10 cellular contexts compared by ENCODE assay signal in genomic region chr2:237441605-237442004, GRCh38. TPM values are rescaled to one million over a fixed set of nuclear protein-coding genes. Genes with fewer than 3 reads are reported as not detected.
DNase-seq lines count a peak whose midpoint lies in the region; ATAC-seq, FAIRE-seq and TF ChIP-seq lines count a peak whose summit lies in the region.
"Had no signal": no experiment of that assay in that cellular context is flagged by ENCODE, and none has a peak within 500 bp of the region (broad histone marks: within the 10 kb centered on the region; RNA-seq: fewer than 3 reads in every experiment).

No MANE protein-coding gene starts in this region.

- ATAC-seq in HG02588 (IDR thresholded peaks at IDR 0.05; ENCODE audit: unreplicated experiment): no peak

- CTCF ChIA-PET in activated naive CD4-positive, alpha-beta T cell treated with anti-CD3 and anti-CD28 coated beads for 36 hours (lab: Charles Lee): interaction anchor here (1.0 to 2.1 kb wide), 8 partner anchors 9 to 114 kb away, joined by 3 to 23 read pairs (median 5); no protein-coding TSS in a partner anchor

- H3K4me1 Mint-ChIP-seq in activated naive CD4-positive, alpha-beta T cell treated with anti-CD3 and anti-CD28 coated beads for 36 hours (ENCODE audit: low read depth): peaks cover 58% of the 10 kb centered on the region

- TF ChIP-seq EP300 in suprapubic skin (IDR thresholded peaks at IDR 0.05): no peak

- peak overlapping the region; percentile 81 for H3K27ac Mint-ChIP-seq in activated naive CD4-positive, alpha-beta T cell treated with anti-CD3 and anti-CD28 coated beads for 36 hours

- TF ChIP-seq CTCF in suprapubic skin (IDR thresholded peaks at IDR 0.05) (no peak), lower leg skin (IDR thresholded peaks at IDR 0.05) (no peak)

- H3K27ac ChIP-seq in suprapubic skin: peak overlapping the region; percentile 73
- H3K27ac ChIP-seq: SK-N-MC had no signal

- DNase-seq in activated T-cell treated with anti-CD3 and anti-CD28 coated beads, Interleukin-2, amount 50 U/mL, for 1 hour: peak; percentile 33
- DNase-seq in activated T-cell treated with anti-CD3 and anti-CD28 coated beads for 4 hours (no peak), iris pigment epithelial cell (ENCODE audit: low read depth) (peak; percentile 88), suprapubic skin (ENCODE audit: low spot score in 2 of 2) (peak in 1 of 2 donors; percentile 66), HTR-8/SVneo (ENCODE audit: insufficient read length, low spot score) (no peak), lower leg skin (ENCODE audit: low spot score in 2 of 2) (no peak)
- DNase-seq in activated naive CD4-positive, alpha-beta T cell treated with anti-CD3 and anti-CD28 coated beads for 36 hours: peak; percentile 60
- DNase-seq: kidney had no signal

- H3K9me3 Mint-ChIP-seq in activated naive CD4-positive, alpha-beta T cell treated with anti-CD3 and anti-CD28 coated beads for 36 hours: peaks cover 4% of the 10 kb centered on the region

- no peaks in the 10 kb centered on the region for H3K9me3 ChIP-seq in suprapubic skin

- H3K27me3 ChIP-seq in suprapubic skin: no peaks in the 10 kb centered on the region

- no peaks in the 10 kb centered on the region for H3K36me3 ChIP-seq in suprapubic skin

- no peaks in the 10 kb centered on the region for H3K27me3 Mint-ChIP-seq in activated naive CD4-positive, alpha-beta T cell treated with anti-CD3 and anti-CD28 coated beads for 36 hours (ENCODE audit: low read depth)

- H3K36me3 Mint-ChIP-seq in activated naive CD4-positive, alpha-beta T cell treated with anti-CD3 and anti-CD28 coated beads for 36 hours (ENCODE audit: low read depth): peaks cover 3% of the 10 kb centered on the region

- H3K4me1 ChIP-seq in suprapubic skin: peaks cover 16% of the 10 kb centered on the region

- intact Hi-C loops in activated naive CD4-positive, alpha-beta T cell treated with anti-CD3 and anti-CD28 coated beads for 36 hours (cut with micrococcal nuclease): loop anchor here (1.0 to 5.0 kb wide), 5 partner anchors 13 to 561 kb away; no protein-coding TSS in a partner anchor
- intact Hi-C loops in lower leg skin (cut with DNase I; ENCODE audit: low total_unique reads): no loop called here

- TF ChIP-seq POLR2A in suprapubic skin (IDR thresholded peaks at IDR 0.05) (no peak), lower leg skin (IDR thresholded peaks at IDR 0.05) (no peak)

- H3K4me3 Mint-ChIP-seq in activated naive CD4-positive, alpha-beta T cell treated with anti-CD3 and anti-CD28 coated beads for 36 hours: peak overlapping the region; percentile 1

- FAIRE-seq in HTR-8/SVneo (lab: Jason Lieb, UNC): no peak
- FAIRE-seq: kidney had no signal

- no peak overlapping the region for H3K4me3 ChIP-seq in suprapubic skin
- no peak overlapping the region for H3K4me3 ChIP-seq in lower leg skin (ENCODE audit: low read depth, poor library complexity, severe bottlenecking)
- H3K4me3 ChIP-seq: SK-N-MC had no signal

- 21% methylated on average over 2 of the region's 2 CpGs for whole genome bisulfite sequencing in suprapubic skin
- WGBS in lower leg skin, 2 donors: 21 to 44% methylated on average over 2 of the region's 2 CpGs

RNA-seq across cellular contexts. Expression of gene COL6A3, which starts 27.6 kb away (rescaled TPM):
- 1 to 10 TPM; 2.5 to 3.0 TPM for total RNA-seq in activated naive CD4-positive, alpha-beta T cell treated with anti-CD3 and anti-CD28 coated beads for 36 hours
- 10 to 100 TPM; 50.1 to 79.2 (median 66.3) TPM for total RNA-seq in suprapubic skin
- total RNA-seq in lower leg skin: 100 to 1,000 TPM in 1 of 4 donors, 10 to 100 TPM in 3; 43.1 to 204 (median 62.4) TPM

RNA-seq across cellular contexts. Expression of gene MLPH, which starts 45.4 kb away (rescaled TPM):
- total RNA-seq in activated naive CD4-positive, alpha-beta T cell treated with anti-CD3 and anti-CD28 coated beads for 36 hours: not detected
- total RNA-seq in suprapubic skin (10 to 100 TPM in 3 of 4 donors, 1 to 10 TPM in 1; 8.8 to 41.1 (median 24.4) TPM), lower leg skin (10 to 100 TPM; 13.3 to 37.9 (median 19.9) TPM)

Comparison
In these comparisons a context has a peak if more than half of its experiments do, and no peak if none do; other contexts are left out.
1. DNase-seq: peak in activated T-cell treated with anti-CD3 and anti-CD28 coated beads, Interleukin-2, amount 50 U/mL, for 1 hour (single experiment), activated naive CD4-positive, alpha-beta T cell treated with anti-CD3 and anti-CD28 coated beads for 36 hours (single experiment) and iris pigment epithelial cell (single experiment); none in activated T-cell treated with anti-CD3 and anti-CD28 coated beads for 4 hours (single experiment), HTR-8/SVneo (single experiment) and lower leg skin (0 of 2).
2. RNA of gene COL6A3, which starts 27.6 kb away (total RNA-seq): 50.1 to 79.2 TPM in suprapubic skin and 43.1 to 204 TPM in lower leg skin; 2.5 to 3.0 TPM in activated naive CD4-positive, alpha-beta T cell treated with anti-CD3 and anti-CD28 coated beads for 36 hours; every median in the first group is over 10 times any median in the second.
3. RNA of gene MLPH, which starts 45.4 kb away (total RNA-seq): 8.8 to 41.1 TPM in suprapubic skin and 13.3 to 37.9 TPM in lower leg skin; not detected in activated naive CD4-positive, alpha-beta T cell treated with anti-CD3 and anti-CD28 coated beads for 36 hours; every median in the first group is over 4 times any median in the second.